In the genomic region with DNA sequence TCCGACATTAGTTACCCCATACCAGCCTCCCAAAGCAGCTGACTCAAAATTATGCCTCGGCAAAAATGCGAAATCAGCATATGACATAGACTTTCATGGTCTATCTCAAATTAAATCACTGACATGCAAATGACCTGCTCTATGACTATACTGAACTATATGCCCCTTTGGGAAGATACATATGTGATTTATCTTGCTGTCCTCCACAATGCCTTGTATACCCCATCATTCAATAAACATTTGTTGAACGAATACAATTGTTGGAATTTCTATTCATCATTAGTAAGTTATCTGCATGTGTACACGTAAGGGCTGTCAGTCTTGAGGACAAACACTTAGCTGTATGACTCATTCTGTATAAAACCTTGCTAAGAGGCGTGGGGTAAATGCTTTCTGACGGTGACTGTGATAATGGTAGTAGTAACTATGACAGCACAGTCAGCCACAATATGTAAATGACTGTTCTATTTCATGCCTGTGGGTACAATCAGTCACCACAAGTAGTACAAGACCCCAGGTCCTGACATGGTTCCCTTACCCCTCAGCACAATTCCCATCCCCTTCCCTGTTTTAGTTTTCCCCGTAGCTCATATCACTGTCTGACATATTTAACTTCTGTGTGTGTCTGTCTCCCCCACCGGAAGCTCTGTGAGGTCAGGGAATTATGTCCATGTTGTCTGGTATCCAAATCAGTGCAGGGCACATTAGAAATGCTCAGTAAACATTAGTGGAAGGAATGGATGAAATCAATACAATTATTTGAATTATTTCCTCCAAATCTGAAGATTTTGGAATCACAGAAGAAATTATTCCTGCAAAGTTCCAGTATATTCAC, we compare ENCODE assay signal across 1 cellular context.
TF ChIP-seq lines count a peak whose summit lies in the region.

No MANE protein-coding gene starts in this region.

TF ChIP-seq in GM12878, 131 proteins besides CTCF, POLR2A, EP300 and RAD21 (continued from another document):
- TF ChIP-seq, protein P1, sequence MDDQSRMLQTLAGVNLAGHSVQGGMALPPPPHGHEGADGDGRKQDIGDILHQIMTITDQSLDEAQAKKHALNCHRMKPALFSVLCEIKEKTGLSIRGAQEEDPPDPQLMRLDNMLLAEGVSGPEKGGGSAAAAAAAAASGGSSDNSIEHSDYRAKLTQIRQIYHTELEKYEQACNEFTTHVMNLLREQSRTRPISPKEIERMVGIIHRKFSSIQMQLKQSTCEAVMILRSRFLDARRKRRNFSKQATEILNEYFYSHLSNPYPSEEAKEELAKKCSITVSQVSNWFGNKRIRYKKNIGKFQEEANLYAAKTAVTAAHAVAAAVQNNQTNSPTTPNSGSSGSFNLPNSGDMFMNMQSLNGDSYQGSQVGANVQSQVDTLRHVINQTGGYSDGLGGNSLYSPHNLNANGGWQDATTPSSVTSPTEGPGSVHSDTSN (IDR thresholded peaks at IDR 0.05; ENCODE audit: insufficient replicate concordance, low read depth, low read length), result peak; percentile 33
- TF ChIP-seq YBX1 (IDR thresholded peaks at IDR 0.05) (no peak), BMI1 (IDR thresholded peaks at IDR 0.05; ENCODE audit: borderline replicate concordance) (0 out of 2 replicates have a peak, but pooled peaks have one; percentile 28), DPF2 (IDR thresholded peaks at IDR 0.05) (peak; percentile 63), SUZ12 (IDR thresholded peaks at IDR 0.05; ENCODE audit: unreplicated experiment) (no peak)
- TF ChIP-seq, protein P2, sequence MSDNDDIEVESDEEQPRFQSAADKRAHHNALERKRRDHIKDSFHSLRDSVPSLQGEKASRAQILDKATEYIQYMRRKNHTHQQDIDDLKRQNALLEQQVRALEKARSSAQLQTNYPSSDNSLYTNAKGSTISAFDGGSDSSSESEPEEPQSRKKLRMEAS (IDR thresholded peaks at IDR 0.05; ENCODE audit: low read depth, low read length), result no peak
- TF ChIP-seq, protein P3, sequence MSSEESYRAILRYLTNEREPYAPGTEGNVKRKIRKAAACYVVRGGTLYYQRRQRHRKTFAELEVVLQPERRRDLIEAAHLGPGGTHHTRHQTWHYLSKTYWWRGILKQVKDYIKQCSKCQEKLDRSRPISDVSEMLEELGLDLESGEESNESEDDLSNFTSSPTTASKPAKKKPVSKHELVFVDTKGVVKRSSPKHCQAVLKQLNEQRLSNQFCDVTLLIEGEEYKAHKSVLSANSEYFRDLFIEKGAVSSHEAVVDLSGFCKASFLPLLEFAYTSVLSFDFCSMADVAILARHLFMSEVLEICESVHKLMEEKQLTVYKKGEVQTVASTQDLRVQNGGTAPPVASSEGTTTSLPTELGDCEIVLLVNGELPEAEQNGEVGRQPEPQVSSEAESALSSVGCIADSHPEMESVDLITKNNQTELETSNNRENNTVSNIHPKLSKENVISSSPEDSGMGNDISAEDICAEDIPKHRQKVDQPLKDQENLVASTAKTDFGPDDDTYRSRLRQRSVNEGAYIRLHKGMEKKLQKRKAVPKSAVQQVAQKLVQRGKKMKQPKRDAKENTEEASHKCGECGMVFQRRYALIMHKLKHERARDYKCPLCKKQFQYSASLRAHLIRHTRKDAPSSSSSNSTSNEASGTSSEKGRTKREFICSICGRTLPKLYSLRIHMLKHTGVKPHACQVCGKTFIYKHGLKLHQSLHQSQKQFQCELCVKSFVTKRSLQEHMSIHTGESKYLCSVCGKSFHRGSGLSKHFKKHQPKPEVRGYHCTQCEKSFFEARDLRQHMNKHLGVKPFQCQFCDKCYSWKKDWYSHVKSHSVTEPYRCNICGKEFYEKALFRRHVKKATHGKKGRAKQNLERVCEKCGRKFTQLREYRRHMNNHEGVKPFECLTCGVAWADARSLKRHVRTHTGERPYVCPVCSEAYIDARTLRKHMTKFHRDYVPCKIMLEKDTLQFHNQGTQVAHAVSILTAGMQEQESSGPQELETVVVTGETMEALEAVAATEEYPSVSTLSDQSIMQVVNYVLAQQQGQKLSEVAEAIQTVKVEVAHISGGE (CRISPR knock-in tag; IDR thresholded peaks at IDR 0.05), result no peak
